8 cellular contexts compared by ENCODE assay signal in the genomic region with DNA sequence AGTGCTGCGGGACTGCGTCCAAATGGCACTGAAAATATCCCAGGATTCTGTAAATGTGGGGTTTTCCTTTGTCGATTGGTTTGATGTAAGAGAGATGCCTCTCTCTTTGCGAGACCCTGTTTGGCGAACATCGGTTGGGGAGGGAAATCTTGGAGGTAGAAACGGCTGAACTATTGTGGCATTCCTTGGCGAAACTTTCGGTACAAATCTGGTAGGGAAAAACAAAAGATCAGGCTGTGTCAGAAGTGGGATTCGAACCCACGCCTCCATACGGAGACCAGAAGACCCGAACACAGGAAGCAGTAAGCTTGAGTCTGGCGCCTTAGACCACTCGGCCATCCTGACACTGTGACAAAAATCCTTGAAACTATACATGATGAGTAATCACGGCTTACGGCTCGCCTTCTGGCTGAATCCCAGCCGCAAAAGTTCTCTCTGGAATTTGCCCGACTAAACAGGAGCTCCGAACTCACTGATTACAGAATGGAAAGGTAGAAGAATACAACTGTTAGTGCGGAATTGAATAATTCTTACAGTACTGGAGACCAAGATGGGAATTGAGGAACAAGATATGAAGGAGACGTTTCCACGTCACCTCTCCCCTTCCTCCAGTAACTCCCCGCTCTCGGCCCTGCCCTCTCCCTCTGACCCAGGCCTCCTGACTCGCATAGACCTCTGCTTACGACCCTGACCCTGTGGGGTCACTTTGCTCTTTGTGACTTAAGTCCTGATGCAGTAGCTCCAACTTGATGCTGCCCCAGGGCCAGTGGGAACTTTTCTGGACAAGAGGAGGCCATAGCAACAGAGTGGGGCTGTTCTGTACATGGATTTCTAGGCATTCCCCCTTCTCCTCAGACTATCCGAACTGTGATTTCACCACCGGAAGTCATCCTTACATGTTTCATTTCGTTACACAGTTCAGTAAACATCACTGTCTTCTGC.
DNase-seq lines count a peak whose midpoint lies in the region; ATAC-seq lines count a peak whose summit lies in the region.

No MANE protein-coding gene starts in this region.

- peak; percentile 53 for ATAC-seq in HG02884 (IDR thresholded peaks at IDR 0.05; ENCODE audit: unreplicated experiment)
- no peak for ATAC-seq in HG03045 (IDR thresholded peaks at IDR 0.05; ENCODE audit: unreplicated experiment)
- ATAC-seq in HG03521 (IDR thresholded peaks at IDR 0.05; ENCODE audit: unreplicated experiment): no peak
- no peak for ATAC-seq in activated CD4-positive, CD25-positive, alpha-beta regulatory T cell treated with anti-CD3 and anti-CD28 coated beads, Interleukin-2, amount 50 U/mL, for 24 hours

- DNase-seq in Daoy (ENCODE audit: low read depth): peak; percentile 95
- peak; percentile 49 to 58 for DNase-seq in activated T-cell treated with anti-CD3 and anti-CD28 coated beads, Interleukin-2, amount 50 U/mL, for 48 hours
- DNase-seq in islet precursor cell: peak; percentile 94
- DNase-seq in NOMO-1 treated with DMSO at 0.1 percent for 48 hours (lab: John Stamatoyannopoulos, UW; ENCODE audit: unreplicated experiment): no peak
